ENCODE assay signal across 23 cellular contexts in genomic region chr15:60772395-60773120, GRCh38.
DNase-seq lines count a peak whose midpoint lies in the region; ATAC-seq, FAIRE-seq and TF ChIP-seq lines count a peak whose summit lies in the region.
"Had no signal": no experiment of that assay in that cellular context is flagged by ENCODE, and none has a peak within 500 bp of the region (broad histone marks: within the 10 kb centered on the region; RNA-seq: fewer than 3 reads in every experiment).

No MANE protein-coding gene starts in this region.

- H3K27ac ChIP-seq in breast epithelium (no peak overlapping the region), small intestine (ENCODE audit: low read depth in 1 of 2, low read length in 1 of 2) (no peak overlapping the region)
- H3K27ac ChIP-seq: BLaER1 treated with 17β-estradiol and CSF1 and Interleukin-3, amounts not matched to agents 10 nM and 100 nM; GM23248 had no signal

- H3K36me3 Mint-ChIP-seq in MCF 10A (ENCODE audit: insufficient read depth, unreplicated experiment) (no peaks in the 10 kb centered on the region), T-helper 17 cell (ENCODE audit: low read depth) (no peaks in the 10 kb centered on the region)

- no peaks in the 10 kb centered on the region for H3K27me3 ChIP-seq in breast epithelium
- H3K27me3 ChIP-seq in small intestine (ENCODE audit: control insufficient read depth in 2 of 2, insufficient read depth in 2 of 2, low read length in 2 of 2): no peaks in the 10 kb centered on the region
- H3K27me3 ChIP-seq: BLaER1 treated with 17β-estradiol and CSF1 and Interleukin-3, amounts not matched to agents 10 nM and 100 nM had no signal

- CTCF ChIA-PET in MCF 10A (lab: Yijun Ruan, JAX): no interaction called here

- no peak for TF ChIP-seq POLR2A in breast epithelium (IDR thresholded peaks at IDR 0.05)

- H3K36me3 ChIP-seq in breast epithelium (no peaks in the 10 kb centered on the region), small intestine (ENCODE audit: control insufficient read depth in 2 of 2, insufficient read depth in 2 of 2, low read length in 2 of 2) (no peaks in the 10 kb centered on the region)
- H3K36me3 ChIP-seq: BLaER1 treated with 17β-estradiol and CSF1 and Interleukin-3, amounts not matched to agents 10 nM and 100 nM had no signal

- H3K4me1 Mint-ChIP-seq in MCF 10A (ENCODE audit: insufficient read depth, unreplicated experiment) (no peaks in the 10 kb centered on the region), T-helper 17 cell (peaks cover 46% of the 10 kb centered on the region)

- no peak overlapping the region for H3K4me3 Mint-ChIP-seq in MCF 10A (ENCODE audit: unreplicated experiment)
- H3K4me3 Mint-ChIP-seq in T-helper 17 cell: no peak overlapping the region

- BruUV-seq in MCF 10A (replicated peaks; lab: Mats Ljungman, UMichigan): no TSS peak

- H3K9me3 Mint-ChIP-seq in MCF 10A (ENCODE audit: unreplicated experiment): no peaks in the 10 kb centered on the region

- 22 to 59% (median 38%) methylated on average over 11 of the region's 11 CpGs for WGBS in small intestine, 3 donors

- intact Hi-C loops in MCF 10A (cut with micrococcal nuclease): no loop called here
- intact Hi-C loops in breast epithelium (cut with DNase I; ENCODE audit: low total_unique reads): no loop called here

- no peak for FAIRE-seq in small intestine (lab: Jason Lieb, UNC)
- FAIRE-seq: K562 had no signal

- TF ChIP-seq CTCF in MCF 10A (IDR thresholded peaks at IDR 0.05; ENCODE audit: unreplicated experiment): no peak
- TF ChIP-seq CTCF in breast epithelium (IDR thresholded peaks at IDR 0.05): no peak

- H3K9me3 ChIP-seq in breast epithelium (no peaks in the 10 kb centered on the region), T-helper 17 cell (ENCODE audit: control insufficient read depth, low read length, poor library complexity, severe bottlenecking) (no peaks in the 10 kb centered on the region), small intestine (ENCODE audit: control insufficient read depth, low read depth) (no peaks in the 10 kb centered on the region)
- H3K9me3 ChIP-seq: SK-N-SH had no signal

- no peak overlapping the region for H3K4me3 ChIP-seq in breast epithelium
- H3K4me3 ChIP-seq in small intestine (ENCODE audit: low read depth in 1 of 2, low read length in 2 of 2): no peak overlapping the region
- H3K4me3 ChIP-seq: BLaER1 treated with 17β-estradiol and CSF1 and Interleukin-3, amounts not matched to agents 10 nM and 100 nM; GM23248; K562 had no signal

- peak; percentile 6 for DNase-seq in MCF 10A (ENCODE audit: unreplicated experiment)
- no peak for DNase-seq in breast epithelium (ENCODE audit: low spot score in 2 of 2)
- no peak for DNase-seq in T-helper 17 cell
- DNase-seq in islet precursor cell: peak; percentile 69
- peak; percentile 58 for DNase-seq in small intestine
- DNase-seq in ureter (ENCODE audit: low spot score): no peak
- DNase-seq: DMS 273 treated with DMSO at 0.1 percent for 48 hours, DND-41, GDM1, GM23248, NCI-H1417, NCI-H187, NCI-H2107, NCI-H510A treated with DMSO at 0.1 percent for 48 hours, NCI-H774, RPMI8226, SHP77 treated with DMSO at 0.1 percent for 48 hours, SK-N-SH had no signal

- H3K27ac Mint-ChIP-seq in MCF 10A (ENCODE audit: low read depth, unreplicated experiment) (no peak overlapping the region), T-helper 17 cell (peak overlapping the region; percentile 63)

- ATAC-seq in T-helper 17 cell: no peak
- no peak for ATAC-seq in HG03135 (IDR thresholded peaks at IDR 0.05; ENCODE audit: unreplicated experiment)
- ATAC-seq in GM21529 (IDR thresholded peaks at IDR 0.05; ENCODE audit: unreplicated experiment): no peak
- ATAC-seq: HCT116, K562 had no signal

- POLR2A ChIA-PET in MCF 10A (lab: Yijun Ruan, JAX): no interaction called here

- H3K4me1 ChIP-seq in breast epithelium: no peaks in the 10 kb centered on the region
- no peaks in the 10 kb centered on the region for H3K4me1 ChIP-seq in small intestine (ENCODE audit: control insufficient read depth in 2 of 2, insufficient read depth in 1 of 2, low read depth in 1 of 2, low read length in 1 of 2)

- peaks cover 26% of the 10 kb centered on the region for H3K27me3 Mint-ChIP-seq in MCF 10A (ENCODE audit: insufficient read depth, unreplicated experiment)
- no peaks in the 10 kb centered on the region for H3K27me3 Mint-ChIP-seq in T-helper 17 cell

Comparison
In these comparisons a context has a peak if more than half of its experiments do, and no peak if none do; other contexts are left out.
1. DNase-seq: peak in MCF 10A (single experiment), islet precursor cell (single experiment) and small intestine (single experiment); none in breast epithelium (0 of 2), T-helper 17 cell (0 of 3) and ureter (single experiment).